8 cellular contexts compared by ENCODE assay signal in the genomic region with DNA sequence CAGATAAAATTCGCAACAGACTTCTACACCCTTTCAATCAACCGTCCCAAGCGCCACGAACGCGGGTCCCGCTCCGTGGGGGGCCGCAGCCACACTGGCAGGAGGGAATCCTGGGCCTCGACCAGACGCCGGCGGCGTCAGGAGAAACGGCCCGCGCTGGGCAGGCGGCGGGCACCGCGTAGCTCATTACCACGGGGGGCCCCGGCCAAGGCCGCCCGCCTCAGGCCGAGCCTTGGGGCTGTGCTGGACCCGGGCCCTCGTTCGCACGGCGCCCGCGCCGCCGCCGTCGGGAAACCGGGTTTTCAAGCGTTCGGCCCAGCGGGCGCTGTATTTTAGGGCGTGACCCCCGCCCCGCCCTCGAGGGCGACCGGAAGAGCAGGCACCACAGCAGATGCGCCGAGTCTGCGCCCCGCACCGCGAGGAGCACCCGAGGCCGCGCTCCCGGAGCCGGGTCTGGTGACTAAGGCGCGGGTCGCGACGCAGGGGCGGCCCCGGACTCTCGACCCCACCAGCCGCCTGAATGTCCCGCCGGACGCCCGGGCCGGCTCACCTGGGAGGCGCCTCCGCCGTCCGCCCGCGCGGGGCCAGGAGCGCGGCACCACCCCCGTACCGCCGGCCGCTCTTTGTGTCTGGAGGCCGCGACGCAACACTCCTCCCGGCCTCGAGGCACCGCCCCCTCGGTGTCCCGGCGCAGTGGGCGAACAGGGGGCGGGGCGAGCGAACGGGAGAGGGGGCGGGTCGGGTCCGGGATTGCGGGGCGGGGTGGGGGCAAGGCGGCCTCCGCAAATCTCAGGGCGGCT. TPM values are rescaled to one million over a fixed set of nuclear protein-coding genes. Genes with fewer than 3 reads are reported as not detected.
DNase-seq lines count a peak whose midpoint lies in the region; ATAC-seq, FAIRE-seq and TF ChIP-seq lines count a peak whose summit lies in the region.

NINL (minus strand) TSS at position 627 of the 800 bp plus-strand sequence. CDS start 58,944 bp downstream, outside the sequence.

- H3K4me3 ChIP-seq in A549 (peak within 1 kb of the TSS; percentile 71), coronary artery (peak within 1 kb of the TSS; percentile 95), left lung (peak within 1 kb of the TSS; percentile 54 to 90)

- CTCF ChIA-PET in A549 (lab: Yijun Ruan, JAX) = interaction anchor here (0.6 to 2.2 kb wide), 6 partner anchors 11 to 290 kb away, joined by 3 to 6 read pairs (median 3); no protein-coding TSS in a partner anchor

- TF ChIP-seq CTCF in A549 (IDR thresholded peaks at IDR 0.05) (no peak), coronary artery (IDR thresholded peaks at IDR 0.05) (no peak), left lung (IDR thresholded peaks at IDR 0.05) (no peak)

- WGBS in A549 (ENCODE audit: missing lambda C conversion rate) = 1% methylated on average over 15 of the region's 108 CpGs

- peak; percentile 89 for TF ChIP-seq POLR2A in A549 (IDR thresholded peaks at IDR 0.05; ENCODE audit: low read length)

- TF ChIP-seq EP300 in A549 (IDR thresholded peaks at IDR 0.05) = no peak

- peak in 1 of 2 experiments; percentile 44; a peak in 3 of 5 replicates for TF ChIP-seq RAD21 in A549 (conservative IDR thresholded peaks at IDR 0.05 in 1 of 2, IDR thresholded peaks at IDR 0.05 in 1 of 2)

- no peak for FAIRE-seq in A549 (lab: Jason Lieb, UNC)

- intact Hi-C loops in left lung (cut with DNase I) = no loop called here

- ATAC-seq in A549 (peak; percentile 91 to 93), GM18868 (IDR thresholded peaks at IDR 0.05; ENCODE audit: unreplicated experiment) (peak; percentile 71), left lung (peak; percentile 91), HG03135 (IDR thresholded peaks at IDR 0.05; ENCODE audit: unreplicated experiment) (no peak)

- peak within 1 kb of the TSS; percentile 78 for H3K4me2 ChIP-seq in A549

- DNase-seq in A549 (ENCODE audit: low read depth in 1 of 2, low spot score in 1 of 2) (peak; percentile 83 to 85), M059J (ENCODE audit: low read depth) (peak; percentile 72), coronary artery (ENCODE audit: low spot score) (no peak), left lung (peak; percentile 61 to 85)
- peak; percentile 23 for DNase-seq in activated CD4-positive, alpha-beta T cell treated with anti-CD3 and anti-CD28 coated beads for 1 hour
- DNase-seq in stimulated activated CD4-positive, alpha-beta T cell treated with anti-CD3 and anti-CD28 coated beads, Interleukin-1b, Interleukin-23, amount 100 ng/mL, for 48 hours = peak; percentile 31

- H3K36me3 ChIP-seq in left lung = no peaks in the 10 kb centered on the region

- peak within 1 kb of the TSS; percentile 88 to 93 for H3K27ac ChIP-seq in A549
- H3K27ac ChIP-seq in coronary artery = peak within 1 kb of the TSS; percentile 27 to 67
- peak within 1 kb of the TSS; percentile 57 to 78 for H3K27ac ChIP-seq in left lung

- H3K9me3 ChIP-seq in A549 (no peaks in the 10 kb centered on the region), left lung (no peaks in the 10 kb centered on the region)

- POLR2A ChIA-PET in A549 (lab: Yijun Ruan, JAX) = interaction anchor here (0.5 to 1.7 kb wide), 10 partner anchors 11 to 77 kb away, joined by 3 to 11 read pairs (median 3); no protein-coding TSS in a partner anchor

- H3K27me3 ChIP-seq in left lung = peaks cover 0 to 52% of the 10 kb centered on the region in 2 donors

- H3K4me1 ChIP-seq in A549 = peaks cover 33% of the 10 kb centered on the region
- H3K4me1 ChIP-seq in left lung = peaks cover 11 to 12% of the 10 kb centered on the region in 2 donors

TF ChIP-seq in A549, 52 proteins besides CTCF, POLR2A, EP300 and RAD21:
- TF ChIP-seq HEYL (CRISPR knock-in tag; IDR thresholded peaks at IDR 0.05) = no peak
- peak; percentile 33; the same call in 1 of the 2 replicates for TF ChIP-seq MYC (IDR thresholded peaks at IDR 0.05; ENCODE audit: borderline replicate concordance, low read length)
- TF ChIP-seq NR3C1 (IDR thresholded peaks at IDR 0.05) = no peak
- peak; percentile 81 to 97 for TF ChIP-seq JUN (IDR thresholded peaks at IDR 0.05)
- no peak for TF ChIP-seq CBX8 (IDR thresholded peaks at IDR 0.05)
- no peak for TF ChIP-seq FOSL2 (IDR thresholded peaks at IDR 0.05)
- TF ChIP-seq FOSL2 (CRISPR knock-in tag; IDR thresholded peaks at IDR 0.05) = peak; percentile 12; the same call in 1 of the 2 replicates
- TF ChIP-seq, protein P1, sequence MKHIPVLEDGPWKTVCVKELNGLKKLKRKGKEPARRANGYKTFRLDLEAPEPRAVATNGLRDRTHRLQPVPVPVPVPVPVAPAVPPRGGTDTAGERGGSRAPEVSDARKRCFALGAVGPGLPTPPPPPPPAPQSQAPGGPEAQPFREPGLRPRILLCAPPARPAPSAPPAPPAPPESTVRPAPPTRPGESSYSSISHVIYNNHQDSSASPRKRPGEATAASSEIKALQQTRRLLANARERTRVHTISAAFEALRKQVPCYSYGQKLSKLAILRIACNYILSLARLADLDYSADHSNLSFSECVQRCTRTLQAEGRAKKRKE (CRISPR knock-in tag; IDR thresholded peaks at IDR 0.05; ENCODE audit: low read depth) = peak; percentile 78; the same call in 1 of the 2 replicates
- TF ChIP-seq ZC3H11A (IDR thresholded peaks at IDR 0.05) = no peak
- TF ChIP-seq, protein P2, sequence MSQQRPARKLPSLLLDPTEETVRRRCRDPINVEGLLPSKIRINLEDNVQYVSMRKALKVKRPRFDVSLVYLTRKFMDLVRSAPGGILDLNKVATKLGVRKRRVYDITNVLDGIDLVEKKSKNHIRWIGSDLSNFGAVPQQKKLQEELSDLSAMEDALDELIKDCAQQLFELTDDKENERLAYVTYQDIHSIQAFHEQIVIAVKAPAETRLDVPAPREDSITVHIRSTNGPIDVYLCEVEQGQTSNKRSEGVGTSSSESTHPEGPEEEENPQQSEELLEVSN (IDR thresholded peaks at IDR 0.05; ENCODE audit: borderline replicate concordance, low read depth) = peak; percentile 84
- no peak for TF ChIP-seq KDM1A (IDR thresholded peaks at IDR 0.05; ENCODE audit: low read depth)
- no peak for TF ChIP-seq EHF (CRISPR knock-in tag; IDR thresholded peaks at IDR 0.05)
- peak; percentile 65; the same call in 1 of the 2 replicates for TF ChIP-seq MAX (IDR thresholded peaks at IDR 0.05)
- TF ChIP-seq, protein P3, sequence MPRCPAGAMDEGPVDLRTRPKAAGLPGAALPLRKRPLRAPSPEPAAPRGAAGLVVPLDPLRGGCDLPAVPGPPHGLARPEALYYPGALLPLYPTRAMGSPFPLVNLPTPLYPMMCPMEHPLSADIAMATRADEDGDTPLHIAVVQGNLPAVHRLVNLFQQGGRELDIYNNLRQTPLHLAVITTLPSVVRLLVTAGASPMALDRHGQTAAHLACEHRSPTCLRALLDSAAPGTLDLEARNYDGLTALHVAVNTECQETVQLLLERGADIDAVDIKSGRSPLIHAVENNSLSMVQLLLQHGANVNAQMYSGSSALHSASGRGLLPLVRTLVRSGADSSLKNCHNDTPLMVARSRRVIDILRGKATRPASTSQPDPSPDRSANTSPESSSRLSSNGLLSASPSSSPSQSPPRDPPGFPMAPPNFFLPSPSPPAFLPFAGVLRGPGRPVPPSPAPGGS (IDR thresholded peaks at IDR 0.05) = peak; percentile 97
- no peak for TF ChIP-seq RFX5 (IDR thresholded peaks at IDR 0.05)
- TF ChIP-seq TFCP2L1 (CRISPR knock-in tag; IDR thresholded peaks at IDR 0.05) = no peak
- peak; percentile 80 for TF ChIP-seq TP53 (CRISPR knock-in tag; IDR thresholded peaks at IDR 0.05)
- TF ChIP-seq PHF8 (IDR thresholded peaks at IDR 0.05; ENCODE audit: borderline replicate concordance, low read depth) = peak; percentile 100

RNA-seq across cellular contexts. Expression of gene NINL, which starts in this region (rescaled TPM):
- polyA plus RNA-seq in A549 (2011; rRNA removed) = 15.3 and 22.4 TPM in 2 replicates
- polyA plus RNA-seq in A549 (2012; cell fraction: cytosol; rRNA removed) = 20.0 and 20.8 TPM in 2 replicates
- polyA plus RNA-seq in A549 (2012; cell fraction: nucleus; rRNA removed) = 45.7 and 48.9 TPM in 2 replicates
- 13.2 to 23.4 TPM (median 20.2 TPM) in 3 replicates for polyA plus RNA-seq in A549 (2017; fragmentation: RNase III; extraction: RNeasy Plus Mini Kit Qiagen cat#74134 plus additional on column Dnase treatment)
- polyA minus RNA-seq in A549 (2011; rRNA and poly(A)+ RNA removed) = 13.1 and 20.6 TPM in 2 replicates
- 5.1 and 9.6 TPM in 2 replicates for total RNA-seq in M059J (2014; rRNA removed; shearing (Covaris generic))
- total RNA-seq in left lung = 10 to 100 TPM in 1 of 2 donors, 1 to 10 TPM in 1; 9.6 to 17.0 TPM
